In the genomic region with DNA sequence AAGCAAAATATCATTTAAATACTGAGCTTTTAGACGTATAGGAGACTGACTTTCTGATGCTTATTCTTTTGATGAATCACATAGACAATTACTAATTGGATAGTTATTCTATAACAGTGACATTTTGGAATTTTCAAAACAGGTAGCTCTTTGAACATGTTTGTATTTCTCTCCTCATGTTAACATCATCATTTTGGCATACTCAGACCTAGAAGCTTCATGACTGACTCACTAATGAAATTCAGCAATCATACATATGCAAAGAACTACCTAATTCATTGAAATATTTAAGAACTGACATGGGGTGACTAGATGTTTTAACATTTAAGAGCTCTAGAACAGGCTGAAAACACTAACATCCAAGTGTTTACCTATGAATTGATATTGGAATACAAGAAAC, we compare ENCODE assay signal across 18 cellular contexts.
"Had no signal": no experiment of that assay in that cellular context is flagged by ENCODE, and none has a peak within 500 bp of the region (broad histone marks: within the 10 kb centered on the region; RNA-seq: fewer than 3 reads in every experiment).

No MANE protein-coding gene starts in this region.

- H3K36me3 ChIP-seq: gastrocnemius medialis, heart left ventricle, pancreas, stomach, upper lobe of left lung had no signal

- H3K27ac ChIP-seq: gastrocnemius medialis, heart left ventricle, pancreas, stomach, testis, upper lobe of left lung had no signal

- H3K9me3 ChIP-seq: gastrocnemius medialis, heart left ventricle, pancreas, stomach, testis, upper lobe of left lung had no signal

- H3K27me3 ChIP-seq: gastrocnemius medialis, heart left ventricle, pancreas, stomach, testis, upper lobe of left lung had no signal

- DNase-seq: activated B cell treated with CpG ODN at 0.5 μM for 24 hours; activated CD4-positive, alpha-beta memory T cell treated with anti-CD3 and anti-CD28 coated beads for 36 hours; activated CD4-positive, alpha-beta T cell treated with anti-CD3 and anti-CD28 coated beads for 4 hours; activated gamma-delta T cell treated with Interleukin-2 at 50 U/mL for 16 hours; activated T-cell treated with anti-CD3 and anti-CD28 coated beads for 4 hours; gastrocnemius medialis; heart left ventricle; natural killer cell; pancreas; stimulated activated CD4-positive, alpha-beta T cell treated with anti-CD3 and anti-CD28 coated beads, Interleukin-4, amount 100 ng/mL, for 24 hours; stomach; T-helper 1 cell; T-helper 9 cell; testis; upper lobe of left lung had no signal

- H3K4me1 ChIP-seq: gastrocnemius medialis, heart left ventricle, testis, upper lobe of left lung had no signal

- H3K4me3 ChIP-seq: gastrocnemius medialis, heart left ventricle, pancreas, stomach, testis, upper lobe of left lung had no signal

- ATAC-seq: activated naive CD4-positive, alpha-beta T cell treated with anti-CD3 and anti-CD28 coated beads, Interleukin-2, amount 50 U/mL, for 72 hours; gastrocnemius medialis; heart left ventricle; natural killer cell; pancreas; sciatic nerve; stimulated activated effector memory CD8-positive, alpha-beta T cell treated with anti-CD3 and anti-CD28 coated beads, Interleukin-12 subunit alpha, Interleukin-12 subunit beta, amount 100 ng/mL, for 72 hours had no signal
